11 cellular contexts compared by ENCODE assay signal in genomic region chr6:20173833-20174796, GRCh38. TPM values are rescaled to one million over a fixed set of nuclear protein-coding genes. Genes with fewer than 3 reads are reported as not detected.
DNase-seq lines count a peak whose midpoint lies in the region; ATAC-seq and TF ChIP-seq lines count a peak whose summit lies in the region.
"Had no signal": no experiment of that assay in that cellular context is flagged by ENCODE, and none has a peak within 500 bp of the region (broad histone marks: within the 10 kb centered on the region; RNA-seq: fewer than 3 reads in every experiment).

No MANE protein-coding gene starts in this region.

- TF ChIP-seq CTCF in right lobe of liver (IDR thresholded peaks at IDR 0.05) = no peak
- TF ChIP-seq CTCF in Peyer's patch (IDR thresholded peaks at IDR 0.05) = no peak

- ATAC-seq in GM18868 (IDR thresholded peaks at IDR 0.05; ENCODE audit: unreplicated experiment) (peak; percentile 88), HG02642 (IDR thresholded peaks at IDR 0.05; ENCODE audit: poor library complexity, unreplicated experiment) (peak; percentile 51), right lobe of liver (peak; percentile 15 to 33 (median 22)), GM19023 (IDR thresholded peaks at IDR 0.05; ENCODE audit: unreplicated experiment) (no peak)

- peaks cover 0 to 10% (median 0%) of the 10 kb centered on the region in 4 donors for H3K4me1 ChIP-seq in right lobe of liver
- H3K4me1 ChIP-seq in Peyer's patch = peaks cover 0 to 45% (median 1%) of the 10 kb centered on the region in 4 donors

- H3K27me3 ChIP-seq in right lobe of liver (no peaks in the 10 kb centered on the region), Peyer's patch (no peaks in the 10 kb centered on the region)
- H3K27me3 ChIP-seq: colonic mucosa had no signal

- TF ChIP-seq POLR2A in right lobe of liver (IDR thresholded peaks at IDR 0.05) (no peak), Peyer's patch (IDR thresholded peaks at IDR 0.05) (no peak)

- intact Hi-C loops in right lobe of liver (cut with DNase I) = no loop called here

- H3K9me3 ChIP-seq in right lobe of liver = no peaks in the 10 kb centered on the region
- H3K9me3 ChIP-seq in Peyer's patch = no peaks in the 10 kb centered on the region
- H3K9me3 ChIP-seq: colonic mucosa had no signal

- DNase-seq in NOMO-1 (lab: John Stamatoyannopoulos, UW; ENCODE audit: unreplicated experiment in 2 of 2) (peak; percentile 38 to 85), right lobe of liver (no peak), Peyer's patch (no peak), inferior parietal cortex (ENCODE audit: extremely low spot score) (no peak), caudate nucleus (lab: John Stamatoyannopoulos, UW) (no peak)
- DNase-seq: activated B cell treated with CpG ODN at 0.5 μM for 24 hours, colonic mucosa, kidney had no signal

- H3K36me3 ChIP-seq in right lobe of liver (no peaks in the 10 kb centered on the region), Peyer's patch (no peaks in the 10 kb centered on the region)
- H3K36me3 ChIP-seq: colonic mucosa had no signal

- H3K27ac ChIP-seq in right lobe of liver (no peak overlapping the region), Peyer's patch (peak overlapping the region in 1 of 4 donors; percentile 2), caudate nucleus (ENCODE audit: low read depth, low read length) (no peak overlapping the region)
- H3K27ac ChIP-seq: colonic mucosa had no signal

- H3K4me3 ChIP-seq in right lobe of liver (no peak overlapping the region), Peyer's patch (no peak overlapping the region)
- H3K4me3 ChIP-seq: colonic mucosa had no signal

- 63% methylated on average over 13 of the region's 13 CpGs for WGBS in right lobe of liver (ENCODE audit: insufficient coverage, low coverage, low lambda C conversion rate, missing lambda C conversion rate)

RNA-seq across cellular contexts. Expression of gene MBOAT1, which starts 38.2 kb away (rescaled TPM):
- 10 to 100 TPM in 1 of 6 experiments, 1 to 10 TPM in 5; 3.6 to 10.0 (median 5.9) TPM for total RNA-seq in right lobe of liver
- total RNA-seq in Peyer's patch = 10 to 100 TPM; 17.3 to 57.0 (median 45.2) TPM

Comparison
In these comparisons a context has a peak if more than half of its experiments do, and no peak if none do; other contexts are left out.
1. DNase-seq: peak in NOMO-1 (2 of 2); none in right lobe of liver (0 of 3), Peyer's patch (0 of 3), inferior parietal cortex (single experiment) and caudate nucleus (0 of 61).